ENCODE assay signal across 37 cellular contexts in genomic region chr10:45817130-45817859, GRCh38.
"Had no signal": no experiment of that assay in that cellular context is flagged by ENCODE, and none has a peak within 500 bp of the region (broad histone marks: within the 10 kb centered on the region; RNA-seq: fewer than 3 reads in every experiment).

No MANE protein-coding gene starts in this region.

- H3K4me3 ChIP-seq: ascending aorta, cardiac muscle cell had no signal

- H3K27ac Mint-ChIP-seq: activated B cell treated with CpG ODN at 0.5 μM for 24 hours; activated CD4-positive, alpha-beta memory T cell treated with anti-CD3 and anti-CD28 coated beads for 36 hours; activated CD4-positive, alpha-beta T cell treated with anti-CD3 and anti-CD28 coated beads, Interleukin-2, amount 10 ng/mL, durations not matched to agents 7 days and 5 days; activated CD8-positive, alpha-beta T cell treated with anti-CD3 and anti-CD28 coated beads for 36 hours; activated naive CD4-positive, alpha-beta T cell treated with anti-CD3 and anti-CD28 coated beads for 36 hours; activated naive CD8-positive, alpha-beta T cell treated with anti-CD3 and anti-CD28 coated beads for 36 hours; activated T-helper 1 cell treated with anti-CD3 and anti-CD28 coated beads, Interleukin-12 subunit alpha, Interleukin-12 subunit beta, Interleukin-2, Interleukin-4 antibody, amounts not matched to agents 30 ng/mL and 10 ng/mL and 1 ng/mL, durations not matched to agents 14 hours and 24 hours and 36 hours; activated T-helper 17 cell treated with anti-CD3 and anti-CD28 coated beads, Interleukin-2, amount 50 U/mL, for 72 hours; brain; T-helper 1 cell treated with Interleukin-12 subunit alpha and Interleukin-12 subunit beta and Interleukin-4 antibody, amounts not matched to agents 30 μg/mL and 1 μg/mL, for 36 hours; T-helper 2 cell treated with Interferon-gamma antibody and Interleukin-4, amounts not matched to agents 5 μg/mL and 100 μg/mL, for 36 hours had no signal

- H3K4me1 ChIP-seq: ascending aorta had no signal

- FAIRE-seq: bronchial epithelial cell, TTC549 had no signal

- H3K27ac ChIP-seq: ascending aorta, cardiac muscle cell, VCaP had no signal

- H3K36me3 Mint-ChIP-seq: activated CD4-positive, alpha-beta memory T cell treated with anti-CD3 and anti-CD28 coated beads for 36 hours; activated naive CD4-positive, alpha-beta T cell treated with anti-CD3 and anti-CD28 coated beads, Interleukin-2, amount 50 U/mL, for 72 hours; activated naive CD8-positive, alpha-beta T cell treated with anti-CD3 and anti-CD28 coated beads for 36 hours; brain had no signal

- H3K27me3 Mint-ChIP-seq: activated B cell treated with CpG ODN at 0.5 μM for 24 hours; activated CD4-positive, alpha-beta memory T cell treated with anti-CD3 and anti-CD28 coated beads for 36 hours; activated CD4-positive, alpha-beta T cell treated with anti-CD3 and anti-CD28 coated beads, Interleukin-2, amount 10 ng/mL, durations not matched to agents 7 days and 5 days; activated CD8-positive, alpha-beta T cell treated with anti-CD3 and anti-CD28 coated beads for 36 hours; activated naive CD8-positive, alpha-beta T cell treated with anti-CD3 and anti-CD28 coated beads for 36 hours; brain; central memory CD8-positive, alpha-beta T cell had no signal

- H3K9me3 Mint-ChIP-seq: activated B cell treated with CpG ODN at 0.5 μM for 24 hours; activated CD4-positive, alpha-beta memory T cell treated with anti-CD3 and anti-CD28 coated beads for 36 hours; activated CD4-positive, alpha-beta T cell treated with anti-CD3 and anti-CD28 coated beads, Interleukin-2, amount 10 ng/mL, durations not matched to agents 7 days and 5 days; activated CD8-positive, alpha-beta T cell treated with anti-CD3 and anti-CD28 coated beads for 36 hours; activated naive CD4-positive, alpha-beta T cell treated with anti-CD3 and anti-CD28 coated beads for 36 hours; activated naive CD4-positive, alpha-beta T cell treated with anti-CD3 and anti-CD28 coated beads, Interleukin-2, amount 50 U/mL, for 72 hours; activated naive CD8-positive, alpha-beta T cell treated with anti-CD3 and anti-CD28 coated beads for 36 hours; activated T-cell treated with anti-CD3 and anti-CD28 coated beads, Interleukin-2, amount 50 U/mL, for 4 hours; activated T-cell treated with anti-CD3 and anti-CD28 coated beads, Interleukin-2, amount 50 U/mL, for 72 hours; activated T-helper 1 cell treated with anti-CD3 and anti-CD28 coated beads, Interleukin-12 subunit alpha, Interleukin-12 subunit beta, Interleukin-2, Interleukin-4 antibody, amounts not matched to agents 30 ng/mL and 10 ng/mL and 1 ng/mL, durations not matched to agents 14 hours and 24 hours and 36 hours; activated T-helper 17 cell treated with anti-CD3 and anti-CD28 coated beads, Interleukin-2, amount 50 U/mL, for 72 hours; central memory CD8-positive, alpha-beta T cell; T-helper 1 cell treated with Interleukin-12 subunit alpha and Interleukin-12 subunit beta and Interleukin-4 antibody, amounts not matched to agents 30 μg/mL and 1 μg/mL, for 36 hours; T-helper 2 cell treated with Interferon-gamma antibody and Interleukin-4, amounts not matched to agents 5 μg/mL and 100 μg/mL, for 36 hours had no signal

- ATAC-seq: activated CD8-positive, alpha-beta T cell treated with anti-CD3 and anti-CD28 coated beads for 36 hours; activated naive CD4-positive, alpha-beta T cell treated with anti-CD3 and anti-CD28 coated beads, Interleukin-2, amount 50 U/mL, for 72 hours; activated T-cell treated with anti-CD3 and anti-CD28 coated beads, Interleukin-2, amount 50 U/mL, for 4 hours; activated T-cell treated with anti-CD3 and anti-CD28 coated beads, Interleukin-2, amount 50 U/mL, for 72 hours; activated T-helper 17 cell treated with anti-CD3 and anti-CD28 coated beads, Interleukin-2, amount 50 U/mL, for 72 hours had no signal

- H3K27me3 ChIP-seq: ascending aorta, cardiac muscle cell had no signal

- H3K4me1 Mint-ChIP-seq: activated B cell treated with CpG ODN at 0.5 μM for 24 hours; activated CD4-positive, alpha-beta T cell treated with anti-CD3 and anti-CD28 coated beads, Interleukin-2, amount 10 ng/mL, durations not matched to agents 7 days and 5 days; activated naive CD8-positive, alpha-beta T cell treated with anti-CD3 and anti-CD28 coated beads for 36 hours; activated T-helper 17 cell treated with anti-CD3 and anti-CD28 coated beads, Interleukin-2, amount 50 U/mL, for 72 hours; brain; central memory CD8-positive, alpha-beta T cell had no signal

- H3K36me3 ChIP-seq: ascending aorta, cardiac muscle cell had no signal

- H3K4me3 Mint-ChIP-seq: activated B cell treated with CpG ODN at 0.5 μM for 24 hours; activated CD4-positive, alpha-beta memory T cell treated with anti-CD3 and anti-CD28 coated beads for 36 hours; activated CD4-positive, alpha-beta T cell treated with anti-CD3 and anti-CD28 coated beads, Interleukin-2, amount 10 ng/mL, durations not matched to agents 7 days and 5 days; activated CD8-positive, alpha-beta T cell treated with anti-CD3 and anti-CD28 coated beads for 36 hours; activated naive CD4-positive, alpha-beta T cell treated with anti-CD3 and anti-CD28 coated beads for 36 hours; activated naive CD8-positive, alpha-beta T cell treated with anti-CD3 and anti-CD28 coated beads for 36 hours; activated T-cell treated with anti-CD3 and anti-CD28 coated beads, Interleukin-2, amount 50 U/mL, for 4 hours; activated T-cell treated with anti-CD3 and anti-CD28 coated beads, Interleukin-2, amount 50 U/mL, for 72 hours; activated T-helper 1 cell treated with anti-CD3 and anti-CD28 coated beads, Interleukin-12 subunit alpha, Interleukin-12 subunit beta, Interleukin-2, Interleukin-4 antibody, amounts not matched to agents 30 ng/mL and 10 ng/mL and 1 ng/mL, durations not matched to agents 14 hours and 24 hours and 36 hours; activated T-helper 17 cell treated with anti-CD3 and anti-CD28 coated beads, Interleukin-2, amount 50 U/mL, for 72 hours; brain; central memory CD8-positive, alpha-beta T cell; T-helper 1 cell treated with Interleukin-12 subunit alpha and Interleukin-12 subunit beta and Interleukin-4 antibody, amounts not matched to agents 30 μg/mL and 1 μg/mL, for 36 hours; T-helper 2 cell treated with Interferon-gamma antibody and Interleukin-4, amounts not matched to agents 5 μg/mL and 100 μg/mL, for 36 hours had no signal

- DNase-seq: activated B cell treated with CpG ODN at 0.5 μM for 24 hours; activated CD4-positive, alpha-beta memory T cell treated with anti-CD3 and anti-CD28 coated beads for 36 hours; activated CD4-positive, alpha-beta T cell treated with anti-CD3 and anti-CD28 coated beads for 4 hours; activated CD4-positive, alpha-beta T cell treated with anti-CD3 and anti-CD28 coated beads, Interleukin-2, amount 10 ng/mL, durations not matched to agents 7 days and 5 days; activated CD4-positive, alpha-beta T cell treated with anti-CD3 and anti-CD28 coated beads, Interleukin-2, amount 50 U/mL, for 4 hours; activated CD4-positive, CD25-positive, alpha-beta regulatory T cell treated with anti-CD3 and anti-CD28 coated beads, Interleukin-2, amount 50 U/mL, for 72 hours; activated CD8-positive, alpha-beta memory T cell treated with anti-CD3 and anti-CD28 coated beads, Interleukin-2, amount 50 U/mL, for 4 hours; activated CD8-positive, alpha-beta T cell treated with anti-CD3 and anti-CD28 coated beads for 36 hours; activated effector memory CD4-positive, alpha-beta T cell treated with anti-CD3 and anti-CD28 coated beads, Interleukin-2, amount 50 U/mL, for 16 hours; activated gamma-delta T cell treated with Interleukin-2 at 50 U/mL for 16 hours; activated naive CD4-positive, alpha-beta T cell; activated naive CD4-positive, alpha-beta T cell treated with anti-CD3 and anti-CD28 coated beads for 36 hours; activated naive CD4-positive, alpha-beta T cell treated with anti-CD3 and anti-CD28 coated beads, Interleukin-2, amount 50 U/mL, for 16 hours; activated naive CD8-positive, alpha-beta T cell treated with anti-CD3 and anti-CD28 coated beads for 36 hours; activated T-cell treated with anti-CD3 and anti-CD28 coated beads for 4 hours; activated T-cell treated with anti-CD3 and anti-CD28 coated beads, Interleukin-2, amount 50 U/mL, for 1 hour; activated T-cell treated with anti-CD3 and anti-CD28 coated beads, Interleukin-2, amount 50 U/mL, for 4 hours; activated T-cell treated with anti-CD3 and anti-CD28 coated beads, Interleukin-2, amount 50 U/mL, for 72 hours; amygdala; anterior cingulate cortex; caudate nucleus; cerebellar nuclear complex; T-helper 1 cell; T-helper 2 cell; T-helper 9 cell had no signal

- H3K9me3 ChIP-seq: ascending aorta had no signal
